In the genomic region with DNA sequence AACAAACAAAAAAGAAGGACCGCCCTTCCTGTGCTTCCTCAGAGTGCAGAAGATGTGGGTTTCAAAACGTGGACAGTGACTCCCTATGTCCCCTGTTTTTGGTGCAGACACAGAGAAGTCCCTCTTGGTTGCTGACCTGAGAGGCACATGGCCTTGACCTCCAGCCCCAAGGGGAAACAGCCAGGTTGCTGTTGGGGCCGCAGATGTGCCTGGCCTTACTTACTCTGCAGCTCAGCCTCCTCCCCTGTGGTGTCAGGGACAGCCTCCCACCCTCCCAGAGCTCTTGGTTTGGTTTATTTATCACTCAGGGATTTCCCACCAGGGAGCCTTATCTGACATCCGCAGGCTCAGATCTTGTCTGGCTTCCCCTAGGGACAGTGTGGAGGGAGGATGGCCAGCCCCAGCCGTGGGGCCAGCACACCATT, we compare ENCODE assay signal across 1 cellular context.
TF ChIP-seq lines count a peak whose summit lies in the region.

No MANE protein-coding gene starts in this region.

TF ChIP-seq in K562, 482 proteins besides CTCF, POLR2A, EP300 and RAD21 (continued from another document):
- TF ChIP-seq, protein P1, sequence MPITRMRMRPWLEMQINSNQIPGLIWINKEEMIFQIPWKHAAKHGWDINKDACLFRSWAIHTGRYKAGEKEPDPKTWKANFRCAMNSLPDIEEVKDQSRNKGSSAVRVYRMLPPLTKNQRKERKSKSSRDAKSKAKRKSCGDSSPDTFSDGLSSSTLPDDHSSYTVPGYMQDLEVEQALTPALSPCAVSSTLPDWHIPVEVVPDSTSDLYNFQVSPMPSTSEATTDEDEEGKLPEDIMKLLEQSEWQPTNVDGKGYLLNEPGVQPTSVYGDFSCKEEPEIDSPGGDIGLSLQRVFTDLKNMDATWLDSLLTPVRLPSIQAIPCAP (CRISPR knock-in tag; IDR thresholded peaks at IDR 0.05; ENCODE audit: borderline replicate concordance) = no peak
- TF ChIP-seq CTBP1 (IDR thresholded peaks at IDR 0.05; ENCODE audit: borderline replicate concordance) (peak; percentile 14; the same call in 1 of the 2 replicates), KLF16 (IDR thresholded peaks at IDR 0.05) (peak; percentile 32; the same call in 1 of the 2 replicates), TEAD2 (tag; IDR thresholded peaks at IDR 0.05) (no peak), ESRRA (IDR thresholded peaks at IDR 0.05; ENCODE audit: borderline replicate concordance, low read depth) (peak; percentile 52; the same call in 1 of the 2 replicates), ELF2 (CRISPR knock-in tag; IDR thresholded peaks at IDR 0.05) (no peak), JUND (IDR thresholded peaks at IDR 0.05; ENCODE audit: borderline replicate concordance, low read depth, low read length) (no peak), JUND (tag; IDR thresholded peaks at IDR 0.05; ENCODE audit: borderline replicate concordance, low read depth, low read length) (0 out of 3 replicates have a peak, but pooled peaks have one; percentile 29)
- TF ChIP-seq, protein P2, sequence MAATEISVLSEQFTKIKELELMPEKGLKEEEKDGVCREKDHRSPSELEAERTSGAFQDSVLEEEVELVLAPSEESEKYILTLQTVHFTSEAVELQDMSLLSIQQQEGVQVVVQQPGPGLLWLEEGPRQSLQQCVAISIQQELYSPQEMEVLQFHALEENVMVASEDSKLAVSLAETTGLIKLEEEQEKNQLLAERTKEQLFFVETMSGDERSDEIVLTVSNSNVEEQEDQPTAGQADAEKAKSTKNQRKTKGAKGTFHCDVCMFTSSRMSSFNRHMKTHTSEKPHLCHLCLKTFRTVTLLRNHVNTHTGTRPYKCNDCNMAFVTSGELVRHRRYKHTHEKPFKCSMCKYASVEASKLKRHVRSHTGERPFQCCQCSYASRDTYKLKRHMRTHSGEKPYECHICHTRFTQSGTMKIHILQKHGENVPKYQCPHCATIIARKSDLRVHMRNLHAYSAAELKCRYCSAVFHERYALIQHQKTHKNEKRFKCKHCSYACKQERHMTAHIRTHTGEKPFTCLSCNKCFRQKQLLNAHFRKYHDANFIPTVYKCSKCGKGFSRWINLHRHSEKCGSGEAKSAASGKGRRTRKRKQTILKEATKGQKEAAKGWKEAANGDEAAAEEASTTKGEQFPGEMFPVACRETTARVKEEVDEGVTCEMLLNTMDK (IDR thresholded peaks at IDR 0.05; ENCODE audit: borderline replicate concordance, insufficient read depth, low read depth, low read length, poor library complexity, severe bottlenecking) = no peak
- TF ChIP-seq, protein P3, sequence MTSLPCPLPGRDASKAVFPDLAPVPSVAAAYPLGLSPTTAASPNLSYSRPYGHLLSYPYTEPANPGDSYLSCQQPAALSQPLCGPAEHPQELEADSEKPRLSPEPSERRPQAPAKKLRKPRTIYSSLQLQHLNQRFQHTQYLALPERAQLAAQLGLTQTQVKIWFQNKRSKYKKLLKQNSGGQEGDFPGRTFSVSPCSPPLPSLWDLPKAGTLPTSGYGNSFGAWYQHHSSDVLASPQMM (CRISPR knock-in tag; IDR thresholded peaks at IDR 0.05) = no peak
